In genomic region chr21:26448751-26449150, GRCh38 we compare ENCODE assay signal across 20 cellular contexts.
DNase-seq lines count a peak whose midpoint lies in the region; ATAC-seq and TF ChIP-seq lines count a peak whose summit lies in the region.
"Had no signal": no experiment of that assay in that cellular context is flagged by ENCODE, and none has a peak within 500 bp of the region (broad histone marks: within the 10 kb centered on the region; RNA-seq: fewer than 3 reads in every experiment).

No MANE protein-coding gene starts in this region.

- H3K27me3 Mint-ChIP-seq in mesothelial cell of epicardium (ENCODE audit: low read depth) = no peaks in the 10 kb centered on the region

- peak overlapping the region; percentile 62 for H3K27ac Mint-ChIP-seq in mesothelial cell of epicardium
- H3K27ac Mint-ChIP-seq in stimulated activated effector memory CD8-positive, alpha-beta T cell treated with anti-CD3 and anti-CD28 coated beads, Interleukin-12 subunit alpha, Interleukin-12 subunit beta, amount 100 ng/mL, for 72 hours = no peak overlapping the region
- H3K27ac Mint-ChIP-seq: activated naive CD8-positive, alpha-beta T cell treated with anti-CD3 and anti-CD28 coated beads, Interleukin-2, amount 50 U/mL, for 24 hours; activated T-helper 1 cell treated with anti-CD3 and anti-CD28 coated beads, Interleukin-12 subunit alpha, Interleukin-12 subunit beta, Interleukin-2, Interleukin-4 antibody, amounts not matched to agents 30 ng/mL and 10 ng/mL and 1 ng/mL, durations not matched to agents 14 hours and 24 hours and 36 hours; CD14-positive monocyte had no signal

- no peak overlapping the region for H3K4me3 ChIP-seq in tibial artery
- H3K4me3 ChIP-seq: pancreas, sigmoid colon, SK-N-MC had no signal

- TF ChIP-seq CTCF in mesothelial cell of epicardium (IDR thresholded peaks at IDR 0.05; ENCODE audit: unreplicated experiment) = no peak
- TF ChIP-seq CTCF in tibial artery (IDR thresholded peaks at IDR 0.05) = no peak

- no peaks in the 10 kb centered on the region for H3K27me3 ChIP-seq in tibial artery
- H3K27me3 ChIP-seq: pancreas, sigmoid colon had no signal

- H3K9me3 Mint-ChIP-seq in mesothelial cell of epicardium = no peaks in the 10 kb centered on the region
- no peaks in the 10 kb centered on the region for H3K9me3 Mint-ChIP-seq in stimulated activated effector memory CD8-positive, alpha-beta T cell treated with anti-CD3 and anti-CD28 coated beads, Interleukin-12 subunit alpha, Interleukin-12 subunit beta, amount 100 ng/mL, for 72 hours
- H3K9me3 Mint-ChIP-seq: activated naive CD8-positive, alpha-beta T cell treated with anti-CD3 and anti-CD28 coated beads, Interleukin-2, amount 50 U/mL, for 24 hours had no signal

- ATAC-seq in Right ventricle myocardium superior (ENCODE audit: poor library complexity) (peak; percentile 27), HG03097 (IDR thresholded peaks at IDR 0.05; ENCODE audit: low FRiP score, unreplicated experiment) (no peak)
- ATAC-seq in stimulated activated effector memory CD8-positive, alpha-beta T cell treated with anti-CD3 and anti-CD28 coated beads, Interleukin-12 subunit alpha, Interleukin-12 subunit beta, amount 100 ng/mL, for 72 hours = no peak
- ATAC-seq: activated naive CD8-positive, alpha-beta T cell treated with anti-CD3 and anti-CD28 coated beads, Interleukin-2, amount 50 U/mL, for 24 hours; left lobe of liver; pancreas; PC-3 had no signal

- no peaks in the 10 kb centered on the region for H3K36me3 Mint-ChIP-seq in mesothelial cell of epicardium
- H3K36me3 Mint-ChIP-seq in stimulated activated effector memory CD8-positive, alpha-beta T cell treated with anti-CD3 and anti-CD28 coated beads, Interleukin-12 subunit alpha, Interleukin-12 subunit beta, amount 100 ng/mL, for 72 hours = no peaks in the 10 kb centered on the region
- H3K36me3 Mint-ChIP-seq: CD14-positive monocyte had no signal

- intact Hi-C loops in Right ventricle myocardium superior (cut with DNase I) (no loop called here), cardiac septum (cut with DNase I) (no loop called here), tibial artery (cut with DNase I; ENCODE audit: low total_unique reads) (no loop called here)

- peaks cover 50% of the 10 kb centered on the region for H3K4me1 Mint-ChIP-seq in mesothelial cell of epicardium
- no peaks in the 10 kb centered on the region for H3K4me1 Mint-ChIP-seq in stimulated activated effector memory CD8-positive, alpha-beta T cell treated with anti-CD3 and anti-CD28 coated beads, Interleukin-12 subunit alpha, Interleukin-12 subunit beta, amount 100 ng/mL, for 72 hours
- H3K4me1 Mint-ChIP-seq: activated naive CD8-positive, alpha-beta T cell treated with anti-CD3 and anti-CD28 coated beads, Interleukin-2, amount 50 U/mL, for 24 hours; CD14-positive monocyte had no signal

- H3K9me3 ChIP-seq in tibial artery = no peaks in the 10 kb centered on the region
- H3K9me3 ChIP-seq: pancreas, sigmoid colon had no signal

- H3K27ac ChIP-seq in epithelial cell of prostate = peak overlapping the region; percentile 83
- H3K27ac ChIP-seq in tibial artery = peak overlapping the region in 1 of 2 donors; percentile 32
- H3K27ac ChIP-seq: pancreas, sigmoid colon, SK-N-MC had no signal

- H3K4me1 ChIP-seq in tibial artery = peaks cover 0 to 12% (median 0%) of the 10 kb centered on the region in 4 donors
- H3K4me1 ChIP-seq: pancreas, sigmoid colon had no signal

- no peaks in the 10 kb centered on the region for H3K36me3 ChIP-seq in tibial artery
- H3K36me3 ChIP-seq: pancreas, sigmoid colon had no signal

- no peak overlapping the region for H3K4me3 Mint-ChIP-seq in mesothelial cell of epicardium
- H3K4me3 Mint-ChIP-seq in stimulated activated effector memory CD8-positive, alpha-beta T cell treated with anti-CD3 and anti-CD28 coated beads, Interleukin-12 subunit alpha, Interleukin-12 subunit beta, amount 100 ng/mL, for 72 hours = no peak overlapping the region
- H3K4me3 Mint-ChIP-seq: activated naive CD8-positive, alpha-beta T cell treated with anti-CD3 and anti-CD28 coated beads, Interleukin-2, amount 50 U/mL, for 24 hours; activated T-helper 1 cell treated with anti-CD3 and anti-CD28 coated beads, Interleukin-12 subunit alpha, Interleukin-12 subunit beta, Interleukin-2, Interleukin-4 antibody, amounts not matched to agents 30 ng/mL and 10 ng/mL and 1 ng/mL, durations not matched to agents 14 hours and 24 hours and 36 hours; CD14-positive monocyte had no signal

- no peak for DNase-seq in Right ventricle myocardium superior
- DNase-seq in cardiac septum (ENCODE audit: low spot score) = no peak
- no peak for DNase-seq in epithelial cell of prostate (ENCODE audit: low read depth, low spot score)
- DNase-seq in mesothelial cell of epicardium (ENCODE audit: low spot score in 2 of 2, unreplicated experiment in 2 of 2) = no peak
- no peak for DNase-seq in stimulated activated effector memory CD8-positive, alpha-beta T cell treated with anti-CD3 and anti-CD28 coated beads, Interleukin-12 subunit alpha, Interleukin-12 subunit beta, amount 100 ng/mL, for 72 hours (ENCODE audit: low spot score in 2 of 2)
- no peak for DNase-seq in kidney tubule cell (ENCODE audit: low spot score)
- DNase-seq in tibial artery = no peak
- DNase-seq: activated CD4-positive, alpha-beta T cell treated with anti-CD3 and anti-CD28 coated beads for 1 hour; activated naive CD8-positive, alpha-beta T cell treated with anti-CD3 and anti-CD28 coated beads, Interleukin-2, amount 50 U/mL, for 24 hours; Karpas-422; NCI-H1105; pancreas; PC-3; sigmoid colon; stimulated activated CD4-positive, alpha-beta T cell treated with anti-CD3 and anti-CD28 coated beads, Interleukin-4, amount 100 ng/mL, for 24 hours had no signal
